In the genomic region with DNA sequence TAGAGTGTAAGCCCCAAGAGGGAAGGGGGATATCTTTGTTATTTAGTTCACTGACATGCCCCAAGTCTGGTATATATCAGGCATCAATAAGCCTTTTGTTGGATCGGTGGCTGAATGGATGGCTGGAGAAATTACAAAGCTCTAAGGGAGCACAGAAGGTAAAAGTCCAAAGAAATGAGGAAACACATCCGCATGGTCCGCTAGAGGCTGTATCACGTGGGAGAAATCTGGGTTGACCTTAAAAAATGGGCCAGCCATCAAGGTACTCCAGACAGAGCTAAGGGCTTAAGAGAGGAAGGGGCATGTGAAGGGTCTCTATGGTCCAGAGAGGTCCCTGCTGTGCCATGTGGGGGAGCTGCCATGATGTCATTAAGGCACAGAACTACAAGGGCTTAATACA, we compare ENCODE assay signal across 15 cellular contexts. TPM values are rescaled to one million over a fixed set of nuclear protein-coding genes. Genes with fewer than 3 reads are reported as not detected.
DNase-seq lines count a peak whose midpoint lies in the region; ATAC-seq, FAIRE-seq and TF ChIP-seq lines count a peak whose summit lies in the region.
"Had no signal": no experiment of that assay in that cellular context is flagged by ENCODE, and none has a peak within 500 bp of the region (broad histone marks: within the 10 kb centered on the region; RNA-seq: fewer than 3 reads in every experiment).

No MANE protein-coding gene starts in this region.

- H3K4me2 ChIP-seq in OCI-LY7 (ENCODE audit: low read length), result peak overlapping the region; percentile 64

- no peaks in the 10 kb centered on the region for H3K27me3 ChIP-seq in left ventricle myocardium inferior (ENCODE audit: low read depth)
- H3K27me3 ChIP-seq in right cardiac atrium (ENCODE audit: control insufficient read depth, insufficient read depth), result no peaks in the 10 kb centered on the region
- H3K27me3 ChIP-seq in endodermal cell (ENCODE audit: control insufficient read depth, insufficient read depth, low read length, poor library complexity, severe bottlenecking), result no peaks in the 10 kb centered on the region

- FAIRE-seq in urothelium cell line (lab: Jason Lieb, UNC), result peak; percentile 9
- FAIRE-seq: G401.6, H54, HTR-8/SVneo had no signal

- peak overlapping the region; percentile 4 for H3K27ac ChIP-seq in left ventricle myocardium inferior (replicated peaks)
- H3K27ac ChIP-seq in right cardiac atrium (ENCODE audit: low read length), result no peak overlapping the region
- H3K27ac ChIP-seq in OCI-LY7 (ENCODE audit: low read depth, low read length, poor library complexity, severe bottlenecking), result peak overlapping the region; percentile 48
- no peak overlapping the region for H3K27ac ChIP-seq in endodermal cell (ENCODE audit: low read depth, low read length)

- H3K4me3 ChIP-seq in left ventricle myocardium inferior, result no peak overlapping the region
- no peak overlapping the region for H3K4me3 ChIP-seq in right cardiac atrium (ENCODE audit: low read length)
- no peak overlapping the region for H3K4me3 ChIP-seq in OCI-LY7 (ENCODE audit: low read depth, low read length, poor library complexity, severe bottlenecking)
- no peak overlapping the region for H3K4me3 ChIP-seq in endodermal cell (ENCODE audit: low read length)

- peaks cover 5% of the 10 kb centered on the region; the same call in 1 of the 2 replicates for H4K20me1 ChIP-seq in OCI-LY7 (ENCODE audit: insufficient read depth, low read length)

- peaks cover 18% of the 10 kb centered on the region for H3K4me1 ChIP-seq in left ventricle myocardium inferior
- no peaks in the 10 kb centered on the region for H3K4me1 ChIP-seq in right cardiac atrium (ENCODE audit: control insufficient read depth, insufficient read depth, low read length)
- peaks cover 37% of the 10 kb centered on the region for H3K4me1 ChIP-seq in OCI-LY7 (ENCODE audit: insufficient read depth, low read length, poor library complexity, severe bottlenecking)
- no peaks in the 10 kb centered on the region for H3K4me1 ChIP-seq in endodermal cell (ENCODE audit: control insufficient read depth, insufficient read depth, low read length)
- H3K4me1 ChIP-seq: Caco-2 had no signal

- DNase-seq in left ventricle myocardium inferior, result no peak
- no peak for DNase-seq in right cardiac atrium
- DNase-seq in OCI-LY7 (ENCODE audit: low spot score), result no peak
- no peak for DNase-seq in endodermal cell
- DNase-seq in urothelium cell line (ENCODE audit: low spot score), result no peak
- DNase-seq in Kasumi-1 (lab: John Stamatoyannopoulos, UW), result no peak
- DNase-seq: Caco-2; CD4-positive, alpha-beta T cell; NCI-H2081 treated with DMSO at 0.1 percent for 48 hours; OCI-M1; Right ventricle myocardium superior had no signal

- TF ChIP-seq CTCF in left ventricle myocardium inferior (IDR thresholded peaks at IDR 0.05; ENCODE audit: borderline replicate concordance) (no peak), OCI-LY7 (conservative IDR thresholded peaks at IDR 0.05; ENCODE audit: low read length) (no peak), endodermal cell (conservative IDR thresholded peaks at IDR 0.05) (no peak)

- no peak overlapping the region for H3K4me3 Mint-ChIP-seq in endodermal cell
- H3K4me3 Mint-ChIP-seq: CD4-positive, alpha-beta T cell had no signal

- POLR2A ChIA-PET in OCI-LY7 (lab: Charles Lee), result interaction anchor here (1.1 to 1.6 kb wide), 4 partner anchors 28 to 133 kb away, joined by 3 read pairs; no protein-coding TSS in a partner anchor

- H2AFZ ChIP-seq in OCI-LY7 (ENCODE audit: low read length), result no peak overlapping the region

- no peak overlapping the region for H3K9ac ChIP-seq in endodermal cell (ENCODE audit: extremely low read depth, low read length, poor library complexity, severe bottlenecking)

- CTCF ChIA-PET in OCI-LY7 (lab: Charles Lee; ENCODE audit: unreplicated experiment), result interaction anchor here (0.6 kb wide), 1 partner anchor 244 kb away, joined by 3 read pairs; no protein-coding TSS in a partner anchor

- H3K9me2 ChIP-seq in OCI-LY7 (ENCODE audit: insufficient read depth, low read length), result no peaks in the 10 kb centered on the region

- no peaks in the 10 kb centered on the region; the same call in 1 of the 2 replicates for H3K79me2 ChIP-seq in OCI-LY7 (ENCODE audit: insufficient read depth, low read depth, low read length)

- ATAC-seq in right cardiac atrium, result no peak
- ATAC-seq in HG02870 (IDR thresholded peaks at IDR 0.05; ENCODE audit: unreplicated experiment), result no peak

- H3K36me3 ChIP-seq in left ventricle myocardium inferior (no peaks in the 10 kb centered on the region), OCI-LY7 (ENCODE audit: insufficient read depth, low read length) (peaks cover 47% of the 10 kb centered on the region), endodermal cell (ENCODE audit: control insufficient read depth, insufficient read depth, low read length) (peaks cover 62% of the 10 kb centered on the region)

- intact Hi-C loops in left ventricle myocardium inferior (cut with micrococcal nuclease) (no loop called here), right cardiac atrium (cut with DNase I) (no loop called here), OCI-LY7 (cut with micrococcal nuclease; ENCODE audit: unreplicated experiment) (no loop called here)

- BruUV-seq in OCI-LY7 (replicated peaks; lab: Mats Ljungman, UMichigan), result no TSS peak

- H3K9me3 Mint-ChIP-seq in endodermal cell, result peaks cover 3% of the 10 kb centered on the region
- H3K9me3 Mint-ChIP-seq: CD4-positive, alpha-beta T cell had no signal

- no peaks in the 10 kb centered on the region for H3K9me3 ChIP-seq in left ventricle myocardium inferior (replicated peaks)
- no peaks in the 10 kb centered on the region for H3K9me3 ChIP-seq in right cardiac atrium (ENCODE audit: control insufficient read depth, low read length)
- no peaks in the 10 kb centered on the region for H3K9me3 ChIP-seq in OCI-LY7 (ENCODE audit: low read length)
- peaks cover 2% of the 10 kb centered on the region for H3K9me3 ChIP-seq in endodermal cell (ENCODE audit: control insufficient read depth, low read length)
- H3K9me3 ChIP-seq: Caco-2 had no signal

- H3K36me3 Mint-ChIP-seq in endodermal cell (ENCODE audit: low read depth), result peaks cover 52% of the 10 kb centered on the region

- no peaks in the 10 kb centered on the region for H3K27me3 Mint-ChIP-seq in endodermal cell (ENCODE audit: insufficient read depth)
- H3K27me3 Mint-ChIP-seq: CD4-positive, alpha-beta T cell had no signal

- 85% methylated on average over 4 of the region's 4 CpGs for WGBS in right cardiac atrium
- 98% methylated on average over 4 of the region's 4 CpGs for WGBS in endodermal cell (ENCODE audit: insufficient coverage in 1 of 2, insufficient read length in 1 of 2), 2 experiments

- peaks cover 37% of the 10 kb centered on the region for H3K4me1 Mint-ChIP-seq in endodermal cell

- H3K27ac Mint-ChIP-seq in endodermal cell, result peak overlapping the region; percentile 28
- H3K27ac Mint-ChIP-seq: CD4-positive, alpha-beta T cell had no signal

RNA-seq across cellular contexts. Expression of gene SCRN1, which starts 32.1 kb away (rescaled TPM):
- total RNA-seq in left ventricle myocardium inferior (13.4 TPM), right cardiac atrium (10 to 100 TPM; 28.7 to 30.9 (median 29.4) TPM), OCI-LY7 (2022) (58.3 and 62.7 TPM in 2 replicates), endodermal cell (100 to 1,000 TPM; 110 to 112 TPM)
- 10.1 TPM for polyA plus RNA-seq in right cardiac atrium
- total RNA-seq in OCI-LY7 (2014; rRNA removed; shearing (Covaris generic)), result 32.5 and 37.1 TPM in 2 replicates
- polyA plus RNA-seq in endodermal cell (2013, experiment 1 of 2), result 95.9 TPM
- polyA plus RNA-seq in endodermal cell (2013, experiment 2 of 2), result 93.6 TPM

Comparison
In these comparisons a context has a peak if more than half of its experiments do, and no peak if none do; other contexts are left out.
1. H3K27ac ChIP-seq: peak in left ventricle myocardium inferior (single experiment) and OCI-LY7 (single experiment); none in right cardiac atrium (single experiment) and endodermal cell (single experiment).